ENCODE assay signal across 8 cellular contexts in genomic region chr12:3803865-3804472, GRCh38. TPM values are rescaled to one million over a fixed set of nuclear protein-coding genes. Genes with fewer than 3 reads are reported as not detected.
DNase-seq lines count a peak whose midpoint lies in the region; ATAC-seq and TF ChIP-seq lines count a peak whose summit lies in the region.

No MANE protein-coding gene starts in this region.

- no peaks in the 10 kb centered on the region for H3K27me3 ChIP-seq in prostate gland (replicated peaks; ENCODE audit: insufficient read depth)
- H3K27me3 ChIP-seq in uterus = no peaks in the 10 kb centered on the region

- H3K27ac ChIP-seq in prostate gland = peak overlapping the region in 1 of 2 donors; percentile 36
- H3K27ac ChIP-seq in uterus = no peak overlapping the region

- H3K4me1 ChIP-seq in prostate gland (replicated peaks) (peaks cover 5% of the 10 kb centered on the region), uterus (no peaks in the 10 kb centered on the region)

- ATAC-seq in SK-N-SH treated with all-trans-retinoic acid at 6 μM for 48 hours = peak; percentile 98

- TF ChIP-seq POLR2A in prostate gland (IDR thresholded peaks at IDR 0.05) = no peak
- TF ChIP-seq POLR2A in uterus (IDR thresholded peaks at IDR 0.05) = no peak

- no peaks in the 10 kb centered on the region for H3K9me3 ChIP-seq in prostate gland
- no peaks in the 10 kb centered on the region for H3K9me3 ChIP-seq in uterus

- intact Hi-C loops in cardiac septum (cut with DNase I) (loop anchor here (5.0 kb wide), 1 partner anchor 502 kb away; no protein-coding TSS in a partner anchor), prostate gland (cut with DNase I) (loop anchor here (5.0 kb wide), 1 partner anchor 502 kb away; no protein-coding TSS in a partner anchor), uterus (cut with DNase I; ENCODE audit: low total_unique reads) (no loop called here)

- H3K36me3 ChIP-seq in prostate gland (no peaks in the 10 kb centered on the region), uterus (no peaks in the 10 kb centered on the region)

- H3K4me3 ChIP-seq in prostate gland (no peak overlapping the region), uterus (no peak overlapping the region)

- TF ChIP-seq CTCF in GM12873 (IDR thresholded peaks at IDR 0.05; ENCODE audit: insufficient read depth, low read depth, low read length, missing control alignments) (peak; percentile 95), prostate gland (IDR thresholded peaks at IDR 0.05) (peak; percentile 47 to 84 (median 80)), uterus (IDR thresholded peaks at IDR 0.05) (peak; percentile 54 to 70 (median 64))

- DNase-seq in NCI-H1092 treated with DMSO at 0.1 percent for 48 hours (lab: John Stamatoyannopoulos, UW) = peak; percentile 84
- DNase-seq in activated naive CD4-positive, alpha-beta T cell treated with anti-CD3 and anti-CD28 coated beads, Interleukin-2, amount 50 U/mL, for 16 hours = peak; percentile 76
- DNase-seq in cardiac septum (ENCODE audit: low spot score) = peak; percentile 82
- DNase-seq in prostate gland (ENCODE audit: low spot score) = peak; percentile 87
- DNase-seq in uterus = peak; percentile 65 to 69
- no peak for DNase-seq in cortex of kidney (lab: John Stamatoyannopoulos, UW)

- WGBS in prostate gland = 43% methylated on average over 14 of the region's 14 CpGs

TF ChIP-seq in SK-N-SH treated with all-trans-retinoic acid at 6 μM for 48 hours, 23 proteins besides CTCF, POLR2A, EP300 and RAD21:
- TF ChIP-seq CREB5 (CRISPR knock-in tag; IDR thresholded peaks at IDR 0.05; ENCODE audit: low read depth) = no peak
- no peak for TF ChIP-seq ZFP30 (CRISPR knock-in tag; IDR thresholded peaks at IDR 0.05)
- no peak for TF ChIP-seq TOX (CRISPR knock-in tag; IDR thresholded peaks at IDR 0.05; ENCODE audit: borderline replicate concordance)
- no peak for TF ChIP-seq BACH2 (CRISPR knock-in tag; IDR thresholded peaks at IDR 0.05; ENCODE audit: borderline replicate concordance)
- TF ChIP-seq TSHZ2 (CRISPR knock-in tag; IDR thresholded peaks at IDR 0.05) = no peak
- no peak for TF ChIP-seq GLIS3 (CRISPR knock-in tag; IDR thresholded peaks at IDR 0.05)
- no peak for TF ChIP-seq TCF4 (CRISPR knock-in tag; IDR thresholded peaks at IDR 0.05; ENCODE audit: borderline replicate concordance)
- TF ChIP-seq ZFP3 (CRISPR knock-in tag; IDR thresholded peaks at IDR 0.05) = no peak
TF ChIP-seq in SK-N-SH treated with all-trans-retinoic acid at 6 μM for 48 hours: peak in this region for 0.

RNA-seq across cellular contexts. Expression of gene CRACR2A, which starts 51.1 kb away (rescaled TPM):
- 2.3 TPM for total RNA-seq in cardiac septum
- 10 to 100 TPM; 21.6 to 39.1 TPM for total RNA-seq in prostate gland
- total RNA-seq in uterus = 10 to 100 TPM in 1 of 4 donors, 1 to 10 TPM in 2, under 1 TPM in 1; 0.88 to 33.6 (median 3.2) TPM
